21 cellular contexts compared by ENCODE assay signal in the genomic region with DNA sequence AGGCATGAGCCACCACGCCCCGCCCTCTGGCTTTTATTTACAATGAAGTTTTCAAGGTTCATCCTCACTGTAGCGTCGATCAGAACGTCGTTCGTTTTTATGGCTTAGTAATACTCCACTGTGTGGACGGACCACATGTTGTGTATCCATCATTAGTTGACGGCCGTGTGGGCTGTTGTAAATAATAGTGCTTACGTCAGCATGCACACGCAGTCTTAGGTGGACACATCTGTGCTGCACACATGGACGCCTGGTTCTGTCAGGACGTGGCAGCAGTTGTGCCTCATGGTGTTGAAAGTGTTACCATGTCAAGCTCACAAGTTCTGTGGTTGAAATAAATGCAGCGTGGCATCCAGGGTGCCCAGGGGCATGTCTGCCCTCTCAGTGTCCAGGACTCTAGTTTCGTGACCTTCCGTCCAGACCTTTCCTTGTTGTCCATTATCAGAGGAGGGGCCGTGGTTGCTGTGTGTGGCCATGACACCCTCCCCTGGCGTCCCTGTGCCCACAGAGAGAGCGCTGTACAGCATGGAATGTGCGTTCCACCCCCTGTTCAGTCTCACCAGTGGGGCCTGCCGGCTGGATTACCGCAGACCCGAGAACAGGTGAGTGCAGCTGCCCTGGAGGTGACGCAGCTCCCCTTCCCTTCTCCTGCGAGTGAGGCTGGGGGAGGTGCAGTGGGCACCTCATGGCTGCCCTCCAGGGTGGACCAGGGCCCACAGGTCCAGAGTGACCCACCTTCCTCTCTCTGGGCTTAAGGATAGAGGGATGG.
"Had no signal": no experiment of that assay in that cellular context is flagged by ENCODE, and none has a peak within 500 bp of the region (broad histone marks: within the 10 kb centered on the region; RNA-seq: fewer than 3 reads in every experiment).

No MANE protein-coding gene starts in this region.

- H3K27ac ChIP-seq: epithelial cell of prostate, esophagus muscularis mucosa, gastrocnemius medialis, left ventricle myocardium inferior, lower lobe of right lung, neutrophil, ovary, right atrium auricular region had no signal

- H3K9me3 Mint-ChIP-seq: dendritic cell treated with granulocyte-macrophage colony-stimulating factor and Interleukin-4, amounts not matched to agents 40 ng/mL and 50 ng/mL, for 4 days; effector memory CD8-positive, alpha-beta T cell; memory B cell; naive B cell; nephron had no signal

- H3K27me3 Mint-ChIP-seq: dendritic cell treated with granulocyte-macrophage colony-stimulating factor and Interleukin-4, amounts not matched to agents 40 ng/mL and 50 ng/mL, for 4 days; effector memory CD8-positive, alpha-beta T cell; memory B cell; naive B cell had no signal

- DNase-seq: effector memory CD8-positive, alpha-beta T cell; gastrocnemius medialis; kidney; left cardiac atrium; left ventricle myocardium inferior; lower lobe of right lung; midbrain; naive B cell; ovary; small intestine; stimulated activated CD4-positive, alpha-beta T cell treated with anti-CD3 and anti-CD28 coated beads, Interleukin-12 subunit alpha, Interleukin-12 subunit beta, amount 100 ng/mL, for 4 hours; stimulated activated naive CD4-positive, alpha-beta T cell treated with Interleukin-2 at 50 U/mL for 16 hours; trophoblast cell had no signal

- H3K27ac Mint-ChIP-seq: dendritic cell treated with granulocyte-macrophage colony-stimulating factor and Interleukin-4, amounts not matched to agents 40 ng/mL and 50 ng/mL, for 4 days; effector memory CD8-positive, alpha-beta T cell; memory B cell; nephron had no signal

- H3K9me3 ChIP-seq: esophagus muscularis mucosa, gastrocnemius medialis, left ventricle myocardium inferior, lower lobe of right lung, neutrophil, ovary, right atrium auricular region had no signal

- H3K4me3 ChIP-seq: esophagus muscularis mucosa, gastrocnemius medialis, left ventricle myocardium inferior, lower lobe of right lung, ovary, right atrium auricular region had no signal

- H3K4me3 Mint-ChIP-seq: dendritic cell treated with granulocyte-macrophage colony-stimulating factor and Interleukin-4, amounts not matched to agents 40 ng/mL and 50 ng/mL, for 4 days; effector memory CD8-positive, alpha-beta T cell; memory B cell; naive B cell; nephron had no signal

- FAIRE-seq: colon, kidney, small intestine had no signal

- H3K4me1 ChIP-seq: esophagus muscularis mucosa, gastrocnemius medialis, lower lobe of right lung, right atrium auricular region had no signal

- H3K27me3 ChIP-seq: esophagus muscularis mucosa, gastrocnemius medialis, neutrophil, ovary, right atrium auricular region had no signal

- ATAC-seq: effector memory CD8-positive, alpha-beta T cell; gastrocnemius medialis; left cardiac atrium; lower lobe of right lung had no signal

- H3K4me1 Mint-ChIP-seq: memory B cell, nephron had no signal
